Comparison of ENCODE assay signal across 21 cellular contexts in the genomic region with DNA sequence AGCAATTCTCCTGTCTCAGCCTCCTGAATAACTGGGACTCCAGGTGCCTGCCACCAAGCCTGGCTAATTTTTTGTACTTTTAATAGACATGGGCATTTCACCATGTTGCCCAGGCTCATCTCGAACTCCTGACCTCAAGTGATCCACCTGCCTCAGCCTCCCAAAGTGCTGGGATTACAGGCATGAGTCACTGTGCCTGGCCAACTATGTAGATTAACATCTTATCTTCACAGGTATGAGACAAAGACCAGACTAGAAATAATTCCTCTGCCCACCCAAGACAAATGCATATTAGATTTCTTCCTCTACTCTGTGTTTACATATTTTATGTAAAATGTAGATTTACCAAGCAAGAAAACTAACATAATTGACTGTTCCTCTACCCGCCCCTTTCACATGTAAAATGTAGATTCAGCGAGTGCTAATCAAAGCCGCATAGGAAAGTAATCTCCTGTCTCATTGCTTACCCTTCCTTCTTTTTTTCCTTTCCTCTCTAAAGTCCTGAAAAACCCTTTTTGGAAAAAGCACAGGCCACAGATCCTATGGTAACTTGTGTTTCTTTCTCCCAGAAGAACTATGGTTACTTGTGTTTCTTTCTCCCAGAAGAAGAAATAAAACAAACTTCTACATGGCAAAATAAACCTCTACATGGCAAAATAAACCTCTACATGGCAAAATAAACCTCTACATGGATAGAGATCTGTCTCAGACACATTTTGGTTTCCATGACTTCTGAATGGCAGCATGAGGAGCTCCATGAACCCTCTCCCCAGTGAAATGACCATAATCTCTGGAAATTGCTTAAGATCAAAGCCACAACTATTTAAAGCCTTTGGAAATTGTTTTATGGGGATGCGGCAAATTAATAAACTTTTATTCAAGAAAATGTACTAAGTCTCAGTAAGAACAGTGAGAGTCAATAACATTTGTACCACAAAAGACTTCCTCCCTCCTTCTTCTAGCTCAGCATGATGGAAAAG. TPM values are rescaled to one million over a fixed set of nuclear protein-coding genes. Genes with fewer than 3 reads are reported as not detected.
A peak's percentile ranks its signal among the peaks of the same experiment; 100 is the strongest.
DNase-seq lines count a peak whose midpoint lies in the region; ATAC-seq, FAIRE-seq and TF ChIP-seq lines count a peak whose summit lies in the region.
"Had no signal": no experiment of that assay in that cellular context is flagged by ENCODE, and none has a peak within 500 bp of the region (broad histone marks: within the 10 kb centered on the region; RNA-seq: fewer than 3 reads in every experiment).

No MANE protein-coding gene starts in this region.

- no peak overlapping the region for H3K4me2 ChIP-seq in H1 (ENCODE audit: insufficient read depth in 1 of 2, low read depth in 2 of 2, low read length in 2 of 2)

- H2BK12ac ChIP-seq in H1 (ENCODE audit: low read depth, low read length), result no peak overlapping the region

- no peaks in the 10 kb centered on the region for H3K36me3 ChIP-seq in H1 (ENCODE audit: control insufficient read depth in 2 of 4, insufficient read depth in 4 of 4, low read length in 3 of 4)

- TF ChIP-seq POLR2A in H1 (IDR thresholded peaks at IDR 0.05; ENCODE audit: control extremely low read depth in 1 of 2, low read depth in 2 of 2, low read length in 2 of 2), result no peak

- H3K23me2 ChIP-seq in H1 (ENCODE audit: low read depth, low read length), result no peaks in the 10 kb centered on the region

- no peak overlapping the region for H3K56ac ChIP-seq in H1 (replicated peaks; ENCODE audit: insufficient read length, low read depth, low read length)

- DNase-seq in EH (ENCODE audit: low read depth) (peak; percentile 45), amniotic epithelial cell (ENCODE audit: low read depth) (peak; percentile 65), H1 (ENCODE audit: low read depth in 1 of 2, low spot score in 2 of 2) (no peak), substantia nigra (lab: John Stamatoyannopoulos, UW) (no peak), G401 (ENCODE audit: low spot score) (no peak)
- DNase-seq in activated CD8-positive, alpha-beta memory T cell treated with anti-CD3 and anti-CD28 coated beads, Interleukin-2, amount 50 U/mL, for 48 hours, result no peak
- DNase-seq: GF-D8, H9, HFFc6, KBM-7, NCI-H1092 treated with DMSO at 0.1 percent for 48 hours, NCI-H146, NCI-H2029, NCI-H2227 treated with DMSO at 0.1 percent for 48 hours, NCI-H510A, SHP77 treated with DMSO at 0.1 percent for 48 hours had no signal

- no peak overlapping the region for H4K5ac ChIP-seq in H1 (ENCODE audit: insufficient read length, low read depth, low read length)

- peaks cover 0 to 3% (median under 1%) of the 10 kb centered on the region in 4 experiments; a peak in 2 of 7 replicates for H3K4me1 ChIP-seq in H1 (replicated peaks in 1 of 4; ENCODE audit: control insufficient read depth in 3 of 4, insufficient read depth in 4 of 4, low read length in 3 of 4)

- H2BK120ac ChIP-seq in H1 (replicated peaks; ENCODE audit: low read depth, low read length), result no peak overlapping the region

- TF ChIP-seq EP300 in H1 (IDR thresholded peaks at IDR 0.05; ENCODE audit: borderline replicate concordance in 1 of 2, low read depth in 2 of 2, low read length in 2 of 2), result no peak

- TF ChIP-seq CTCF in H1 (IDR thresholded peaks at IDR 0.05; ENCODE audit: control extremely low read depth in 1 of 3, insufficient read depth in 1 of 3, low read depth in 1 of 3, low read length in 3 of 3), result no peak

- no peak for FAIRE-seq in H1 (lab: Jason Lieb, UNC)
- FAIRE-seq: A204.1 had no signal

- no peak overlapping the region for H3K4me3 ChIP-seq in H1 (ENCODE audit: extremely low read depth in 1 of 4, insufficient read depth in 2 of 4, low read depth in 3 of 4, low read length in 4 of 4)
- H3K4me3 ChIP-seq: SK-N-MC had no signal

- in situ Hi-C loops in G401 (cut with HindIII; ENCODE audit: low sequenced_read_pairs), result no loop called here

- POLR2A ChIA-PET in H1 (lab: Charles Lee; ENCODE audit: partially characterized antibody), result interaction anchor here (1.0 to 1.5 kb wide), 2 partner anchors 12 to 13 kb away, joined by 3 to 4 read pairs; no protein-coding TSS in a partner anchor

- H3K9me3 ChIP-seq in H1 (ENCODE audit: insufficient read depth in 2 of 2, low read depth in 1 of 2, low read length in 1 of 2), result no peaks in the 10 kb centered on the region

- no peak overlapping the region for H3K23ac ChIP-seq in H1 (ENCODE audit: insufficient read length)

- H2AK5ac ChIP-seq in H1 (ENCODE audit: low read depth, low read length), result no peak overlapping the region

- no peak for ATAC-seq in HG02759 (IDR thresholded peaks at IDR 0.05; ENCODE audit: unreplicated experiment)

- no peak overlapping the region for H2BK15ac ChIP-seq in H1 (ENCODE audit: low read length)

- H3K18ac ChIP-seq in H1 (ENCODE audit: extremely low read depth, low read length), result no peak overlapping the region

- no peak for TF ChIP-seq RAD21 in H1 (IDR thresholded peaks at IDR 0.05 in 1 of 2, conservative IDR thresholded peaks at IDR 0.05 in 1 of 2; ENCODE audit: low read depth in 2 of 2, low read length in 2 of 2)

- H3K79me2 ChIP-seq in H1 (ENCODE audit: control insufficient read depth in 1 of 2, insufficient read depth in 2 of 2, low read length in 2 of 2), result no peaks in the 10 kb centered on the region

- 90% methylated on average over 5 of the region's 5 CpGs; no CpG with 5 or more reads in 1 of the 2 experiments for WGBS in H1 (ENCODE audit: extremely low coverage in 1 of 2, insufficient coverage in 1 of 2, insufficient read length in 1 of 2, insufficient replicate concordance in 2 of 2, low coverage in 1 of 2, low lambda C conversion rate in 2 of 2, missing lambda C conversion rate in 1 of 2), 2 experiments

- CTCF ChIA-PET in H1 (lab: Charles Lee; ENCODE audit: partially characterized antibody), result interaction anchor here (0.6 to 2.2 kb wide), 16 partner anchors 10 to 92 kb away, joined by 3 to 10 read pairs (median 4); no protein-coding TSS in a partner anchor

- no peak overlapping the region; a peak in 1 of 7 replicates for H3K9ac ChIP-seq in H1 (replicated peaks in 1 of 4; ENCODE audit: extremely low read depth in 1 of 4, low read depth in 3 of 4, low read length in 3 of 4)

- H2BK5ac ChIP-seq in H1 (ENCODE audit: low read depth, low read length), result no peak overlapping the region

- H3K27ac ChIP-seq in H1 (ENCODE audit: low read depth, low read length), result no peak overlapping the region
- peak overlapping the region; percentile 29 for H3K27ac ChIP-seq in substantia nigra (ENCODE audit: low read depth, low read length, poor library complexity, severe bottlenecking)
- H3K27ac ChIP-seq: C4-2B, RWPE1, SK-N-MC had no signal

- no peak overlapping the region for H4K91ac ChIP-seq in H1 (replicated peaks; ENCODE audit: insufficient read length, low read length)

- H3K79me1 ChIP-seq in H1 (ENCODE audit: low read depth, low read length), result no peaks in the 10 kb centered on the region

- no peak overlapping the region for H4K8ac ChIP-seq in H1 (ENCODE audit: extremely low read depth, insufficient read depth, low read length)

- no peaks in the 10 kb centered on the region for H3K27me3 ChIP-seq in H1 (replicated peaks in 1 of 4; ENCODE audit: control insufficient read depth in 3 of 4, extremely low read depth in 1 of 4, insufficient read depth in 3 of 4, low read length in 3 of 4)

- H2BK20ac ChIP-seq in H1 (ENCODE audit: low read length), result no peak overlapping the region

- no peaks in the 10 kb centered on the region for H4K20me1 ChIP-seq in H1 (replicated peaks in 1 of 2; ENCODE audit: control insufficient read depth in 1 of 2, insufficient read depth in 2 of 2, low read length in 2 of 2)

- no peak overlapping the region for H3K14ac ChIP-seq in H1 (ENCODE audit: insufficient read length)

- 0 out of 2 replicates have a peak overlapping the region, but pooled peaks have one; percentile 34 for H2AFZ ChIP-seq in H1 (ENCODE audit: low read length)

- no peak overlapping the region for H3K4ac ChIP-seq in H1 (replicated peaks; ENCODE audit: insufficient read length, low read depth, low read length)

TF ChIP-seq in H1, 55 proteins besides CTCF, POLR2A, EP300 and RAD21:
- TF ChIP-seq TEAD4 (IDR thresholded peaks at IDR 0.05; ENCODE audit: low read depth, low read length) (no peak), SP2 (IDR thresholded peaks at IDR 0.05; ENCODE audit: low read length) (no peak), SUZ12 (IDR thresholded peaks at IDR 0.05; ENCODE audit: low read length) (no peak), EZH2 (IDR thresholded peaks at IDR 0.05; ENCODE audit: low read depth, low read length, severe bottlenecking) (no peak), CBX8 (IDR thresholded peaks at IDR 0.05; ENCODE audit: borderline replicate concordance, low read depth, low read length) (no peak), CBX5 (IDR thresholded peaks at IDR 0.05; ENCODE audit: low read depth, low read length) (no peak), KDM1A (IDR thresholded peaks at IDR 0.05; ENCODE audit: borderline replicate concordance, low read length) (no peak)

RNA-seq across cellular contexts. Expression of a gene that starts 9.1 kb away (rescaled TPM):
- 23.7 and 27.6 TPM in 2 replicates for total RNA-seq in H1 (2021; fragmentation: NEBNext Ultra II Directional; extraction: Animal tissue kit (Norgen Biotek cat#: 25700))
- polyA plus RNA-seq in H1 (2011; rRNA removed), result 9.1 and 9.7 TPM in 2 replicates
- polyA plus RNA-seq in H1 (2011; cell fraction: cytosol; rRNA removed), result 11.2 TPM
- polyA plus RNA-seq in H1 (2011; cell fraction: nucleus; rRNA removed), result 16.6 TPM
- 9.4 to 15.8 TPM (median 15.5 TPM) in 4 replicates for polyA plus RNA-seq in H1 (2012, experiment 1 of 2)
- 1.7 TPM for polyA plus RNA-seq in H1 (2012, experiment 2 of 2)
- polyA plus RNA-seq in H1 (2013, experiment 1 of 2), result 13.6 TPM
- 16.3 TPM for polyA plus RNA-seq in H1 (2013, experiment 2 of 2)
- polyA minus RNA-seq in H1 (2011; rRNA and poly(A)+ RNA removed), result 78.4 and 110 TPM in 2 replicates
- polyA minus RNA-seq in H1 (2011; cell fraction: cytosol; rRNA and poly(A)+ RNA removed), result 11.8 TPM
- 26.8 TPM for polyA minus RNA-seq in H1 (2011; cell fraction: nucleus; rRNA and poly(A)+ RNA removed)
- 11.0 and 12.4 TPM in 2 replicates for total RNA-seq in G401 (2014; rRNA removed; shearing (Covaris generic))

Comparison
In these comparisons a context has a peak if more than half of its experiments do, and no peak if none do; other contexts are left out.
1. DNase-seq: peak in EH (single experiment) and amniotic epithelial cell (single experiment); none in H1 (0 of 2), substantia nigra (0 of 49), activated CD8-positive, alpha-beta memory T cell treated with anti-CD3 and anti-CD28 coated beads, Interleukin-2, amount 50 U/mL, for 48 hours (single experiment) and G401 (single experiment).